Comparison of ENCODE assay signal across 9 cellular contexts in genomic region chr13:106619688-106620555, GRCh38. TPM values are rescaled to one million over a fixed set of nuclear protein-coding genes. Genes with fewer than 3 reads are reported as not detected.
DNase-seq lines count a peak whose midpoint lies in the region; ATAC-seq and TF ChIP-seq lines count a peak whose summit lies in the region.
"Had no signal": no experiment of that assay in that cellular context is flagged by ENCODE, and none has a peak within 500 bp of the region (broad histone marks: within the 10 kb centered on the region; RNA-seq: fewer than 3 reads in every experiment).

No MANE protein-coding gene starts in this region.

- no peak for TF ChIP-seq EP300 in sigmoid colon (IDR thresholded peaks at IDR 0.05)

- peaks cover 12% of the 10 kb centered on the region for H3K27me3 Mint-ChIP-seq in T-helper 2 cell treated with Interferon-gamma antibody and Interleukin-4, amounts not matched to agents 5 μg/mL and 100 μg/mL, for 36 hours (ENCODE audit: low read depth)

- H3K4me3 Mint-ChIP-seq in T-helper 2 cell treated with Interferon-gamma antibody and Interleukin-4, amounts not matched to agents 5 μg/mL and 100 μg/mL, for 36 hours = no peak overlapping the region

- TF ChIP-seq POLR2A in sigmoid colon (IDR thresholded peaks at IDR 0.05) = no peak

- H3K4me1 Mint-ChIP-seq in T-helper 2 cell treated with Interferon-gamma antibody and Interleukin-4, amounts not matched to agents 5 μg/mL and 100 μg/mL, for 36 hours (ENCODE audit: low read depth) = no peaks in the 10 kb centered on the region

- DNase-seq in T-helper 2 cell (peak in 3 of 5 experiments; percentile 5 to 50 (median 6)), NCI-H526 (lab: John Stamatoyannopoulos, UW) (peak; percentile 35 to 88), adipocyte (ENCODE audit: low read depth) (peak; percentile 86), right atrium auricular region (ENCODE audit: low spot score) (no peak), sigmoid colon (no peak)
- DNase-seq in T-helper 2 cell treated with Interferon-gamma antibody and Interleukin-4, amounts not matched to agents 5 μg/mL and 100 μg/mL, for 36 hours (ENCODE audit: low spot score) = no peak

- H3K4me1 ChIP-seq in adipocyte (ENCODE audit: control insufficient read depth, insufficient read depth, low read length) (peaks cover 14% of the 10 kb centered on the region), right atrium auricular region (peaks cover 0 to 5% of the 10 kb centered on the region in 2 donors), sigmoid colon (peaks cover 0 to 3% (median 0%) of the 10 kb centered on the region in 4 donors)
- H3K4me1 ChIP-seq: BLaER1 treated with 17β-estradiol and CSF1 and Interleukin-3, amounts not matched to agents 10 nM and 100 nM had no signal

- no peaks in the 10 kb centered on the region for H3K9me3 ChIP-seq in adipocyte (ENCODE audit: control insufficient read depth, low read length)
- H3K9me3 ChIP-seq in right atrium auricular region = no peaks in the 10 kb centered on the region
- H3K9me3 ChIP-seq in sigmoid colon = no peaks in the 10 kb centered on the region

- H3K4me3 ChIP-seq in adipocyte (ENCODE audit: low read length) (peak overlapping the region; percentile 75), right atrium auricular region (peak overlapping the region in 1 of 2 donors; percentile 13), sigmoid colon (no peak overlapping the region)
- H3K4me3 ChIP-seq: BLaER1 treated with 17β-estradiol and CSF1 and Interleukin-3, amounts not matched to agents 10 nM and 100 nM had no signal

- H3K36me3 Mint-ChIP-seq in T-helper 2 cell treated with Interferon-gamma antibody and Interleukin-4, amounts not matched to agents 5 μg/mL and 100 μg/mL, for 36 hours (ENCODE audit: low read depth) = no peaks in the 10 kb centered on the region

- H3K9ac ChIP-seq in adipocyte (ENCODE audit: low read length) = peak overlapping the region; percentile 61
- H3K9ac ChIP-seq: BLaER1 treated with 17β-estradiol and CSF1 and Interleukin-3, amounts not matched to agents 10 nM and 100 nM had no signal

- H3K27me3 ChIP-seq in adipocyte (replicated peaks; ENCODE audit: control insufficient read depth, insufficient read depth, low read length) (peaks cover 12% of the 10 kb centered on the region), right atrium auricular region (no peaks in the 10 kb centered on the region), sigmoid colon (peaks cover 0 to 8% (median 0%) of the 10 kb centered on the region in 3 donors)

- TF ChIP-seq CTCF in right atrium auricular region (IDR thresholded peaks at IDR 0.05) (peak; percentile 35 to 84), sigmoid colon (IDR thresholded peaks at IDR 0.05) (peak; percentile 33 to 71 (median 64))

- no peak overlapping the region for H3K27ac Mint-ChIP-seq in T-helper 2 cell treated with Interferon-gamma antibody and Interleukin-4, amounts not matched to agents 5 μg/mL and 100 μg/mL, for 36 hours

- WGBS in sigmoid colon, 2 donors = 21 to 31% methylated on average over 10 of the region's 10 CpGs

- intact Hi-C loops in sigmoid colon (cut with DNase I) = no loop called here

- ATAC-seq in GM21381 (IDR thresholded peaks at IDR 0.05; ENCODE audit: unreplicated experiment) = peak; percentile 97
- ATAC-seq in HG03521 (IDR thresholded peaks at IDR 0.05; ENCODE audit: unreplicated experiment) = peak; percentile 87

- H3K27ac ChIP-seq in right atrium auricular region = no peak overlapping the region
- H3K27ac ChIP-seq in sigmoid colon = no peak overlapping the region
- H3K27ac ChIP-seq: BLaER1 treated with 17β-estradiol and CSF1 and Interleukin-3, amounts not matched to agents 10 nM and 100 nM had no signal

- no peaks in the 10 kb centered on the region for H3K9me3 Mint-ChIP-seq in T-helper 2 cell treated with Interferon-gamma antibody and Interleukin-4, amounts not matched to agents 5 μg/mL and 100 μg/mL, for 36 hours

- no peaks in the 10 kb centered on the region for H3K36me3 ChIP-seq in adipocyte (ENCODE audit: control insufficient read depth, insufficient read depth, low read length, severe bottlenecking)
- no peaks in the 10 kb centered on the region for H3K36me3 ChIP-seq in right atrium auricular region
- H3K36me3 ChIP-seq in sigmoid colon = no peaks in the 10 kb centered on the region
- H3K36me3 ChIP-seq: BLaER1 treated with 17β-estradiol and CSF1 and Interleukin-3, amounts not matched to agents 10 nM and 100 nM had no signal

RNA-seq across cellular contexts. Expression of gene ARGLU1, which starts 52.0 kb away (rescaled TPM):
- total RNA-seq in right atrium auricular region (10 to 100 TPM; 26.1 to 39.9 TPM), sigmoid colon (100 to 1,000 TPM in 2 of 4 donors, 10 to 100 TPM in 2; 88.1 to 196 (median 98.6) TPM)
- polyA plus RNA-seq in sigmoid colon = 10 to 100 TPM in 2 of 3 donors, 1 to 10 TPM in 1; 7.8 to 87.9 (median 59.2) TPM

Comparison
In these comparisons a context has a peak if more than half of its experiments do, and no peak if none do; other contexts are left out.
1. DNase-seq: peak in T-helper 2 cell (3 of 5), NCI-H526 (2 of 2) and adipocyte (single experiment); none in T-helper 2 cell treated with Interferon-gamma antibody and Interleukin-4, amounts not matched to agents 5 μg/mL and 100 μg/mL, for 36 hours (single experiment), right atrium auricular region (single experiment) and sigmoid colon (single experiment).